11 cellular contexts compared by ENCODE assay signal in the genomic region with DNA sequence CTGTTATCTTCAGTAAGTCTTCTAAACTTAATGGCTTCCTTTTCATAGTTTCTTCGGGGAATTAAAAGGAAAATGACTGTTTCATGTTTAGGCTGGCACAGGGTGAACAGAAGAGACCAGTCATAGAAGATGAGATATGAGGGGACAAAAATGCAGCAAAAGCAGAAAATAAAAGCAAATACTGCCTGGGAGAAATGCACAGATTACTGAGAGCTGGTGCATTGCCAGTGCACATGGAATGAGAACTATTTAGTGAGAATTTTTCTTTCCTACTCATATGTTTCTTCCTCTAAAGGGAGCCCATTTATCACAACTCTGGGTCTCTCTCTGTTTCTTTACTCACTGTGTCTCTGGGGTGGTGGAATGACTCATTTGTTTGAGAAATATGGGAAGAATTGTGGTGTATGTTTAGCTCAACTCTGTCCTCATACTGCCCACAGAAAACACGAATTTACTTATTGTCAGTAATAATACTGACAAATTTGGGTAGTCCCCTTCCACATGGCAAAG. TPM values are rescaled to one million over a fixed set of nuclear protein-coding genes. Genes with fewer than 3 reads are reported as not detected.
DNase-seq lines count a peak whose midpoint lies in the region; ATAC-seq, FAIRE-seq and TF ChIP-seq lines count a peak whose summit lies in the region.
"Had no signal": no experiment of that assay in that cellular context is flagged by ENCODE, and none has a peak within 500 bp of the region (broad histone marks: within the 10 kb centered on the region; RNA-seq: fewer than 3 reads in every experiment).

No MANE protein-coding gene starts in this region.

- RAD21 ChIA-PET in GM12878 (lab: Charles Lee; ENCODE audit: unreplicated experiment): interaction anchor here (1.0 to 1.1 kb wide), 2 partner anchors 12 to 323 kb away, joined by 3 to 4 read pairs; no protein-coding TSS in a partner anchor

- TF ChIP-seq RAD21 in GM12878 (IDR thresholded peaks at IDR 0.05; ENCODE audit: insufficient read depth, low read depth, low read length): no peak

- no peak for TF ChIP-seq CTCF in GM12878 (IDR thresholded peaks at IDR 0.05 in 2 of 3, conservative IDR thresholded peaks at IDR 0.05 in 1 of 3; ENCODE audit: control insufficient read depth in 2 of 3, extremely low read depth in 1 of 3, insufficient read depth in 1 of 3, low read depth in 3 of 3, low read length in 3 of 3)

- FAIRE-seq in GM12878 (lab: Jason Lieb, UNC) (no peak), GM12892 (lab: Jason Lieb, UNC) (no peak)
- FAIRE-seq: endometrium had no signal

- H3K36me3 ChIP-seq in GM12878 (ENCODE audit: control insufficient read depth in 2 of 2, insufficient read depth in 2 of 2, low read length in 1 of 2): no peaks in the 10 kb centered on the region

- no peak overlapping the region; the same call in 1 of the 2 replicates for H3K4me2 ChIP-seq in GM12878 (ENCODE audit: control insufficient read depth, insufficient read depth)

- H3K4me3 ChIP-seq in GM12878: no peak overlapping the region

- no TSS peak for BruUV-seq in GM12878 (replicated peaks; lab: Mats Ljungman, UMichigan)

- no peaks in the 10 kb centered on the region for H4K20me1 ChIP-seq in GM12878 (ENCODE audit: control insufficient read depth, insufficient read depth)

- ATAC-seq in HG02610 (IDR thresholded peaks at IDR 0.05; ENCODE audit: unreplicated experiment): peak; percentile 95
- ATAC-seq in GM12878: peak; percentile 94

- H3K79me2 ChIP-seq in GM12878 (ENCODE audit: control insufficient read depth, insufficient read depth, low read length): no peaks in the 10 kb centered on the region

- H3K27ac ChIP-seq in GM12878 (ENCODE audit: control insufficient read depth, insufficient read depth): no peak overlapping the region

- TF ChIP-seq POLR2A in GM12878 (IDR thresholded peaks at IDR 0.05; ENCODE audit: low read depth, low read length) (no peak), GM12892 (IDR thresholded peaks at IDR 0.05; ENCODE audit: low read depth, low read length) (no peak)

- 25% methylated on average over 2 of the region's 2 CpGs for WGBS in GM12878 (ENCODE audit: insufficient coverage, insufficient replicate concordance, low lambda C conversion rate, missing lambda C conversion rate)

- peak in 1 of 2 experiments; percentile 40; a peak in 1 of 4 replicates for TF ChIP-seq EP300 in GM12878 (IDR thresholded peaks at IDR 0.05; ENCODE audit: borderline replicate concordance in 1 of 2, control insufficient read depth in 1 of 2, low read depth in 2 of 2, low read length in 2 of 2)

- in situ Hi-C loops in GM12878 (cut with MboI): no loop called here

- no peaks in the 10 kb centered on the region; a peak in 1 of 4 replicates for H3K27me3 ChIP-seq in GM12878 (replicated peaks in 1 of 2; ENCODE audit: control insufficient read depth in 2 of 2, insufficient read depth in 2 of 2, low read length in 1 of 2)

- POLR2A ChIA-PET in GM12878 (lab: Charles Lee): interaction anchor here (0.6 kb wide), 1 partner anchor 961 kb away, joined by 5 read pairs; no protein-coding TSS in a partner anchor

- H3K9me3 ChIP-seq in GM12878 (replicated peaks; ENCODE audit: control insufficient read depth, insufficient read depth, low read length): no peaks in the 10 kb centered on the region

- H3K9ac ChIP-seq in GM12878 (ENCODE audit: control insufficient read depth, insufficient read depth, low read length): no peak overlapping the region

- H3K4me1 ChIP-seq in GM12878 (ENCODE audit: control insufficient read depth, insufficient read depth, low read length): no peaks in the 10 kb centered on the region; the same call in 1 of the 2 replicates

- DNase-seq in ELR (ENCODE audit: low read depth): peak; percentile 91
- DNase-seq in GM12878 (ENCODE audit: low read depth, low spot score): peak; percentile 55
- DNase-seq in myocyte (ENCODE audit: low read depth): peak; percentile 70
- DNase-seq in NCI-H345 (lab: John Stamatoyannopoulos, UW): no peak
- no peak for DNase-seq in activated effector memory CD4-positive, alpha-beta T cell treated with Interleukin-2 at 50 U/mL for 16 hours
- DNase-seq in GM12892 (ENCODE audit: insufficient read length): no peak
- DNase-seq in NCI-H524 treated with DMSO at 0.1 percent for 48 hours (lab: John Stamatoyannopoulos, UW): no peak
- DNase-seq: NCI-H1436 treated with DMSO at 0.1 percent for 48 hours, retina had no signal

- H2AFZ ChIP-seq in GM12878 (ENCODE audit: control insufficient read depth, low read depth, low read length): no peak overlapping the region

- CTCF ChIA-PET in GM12878 (lab: Yijun Ruan, JAX): interaction anchor here (1.0 to 1.3 kb wide), 2 partner anchors 12 to 580 kb away, joined by 4 to 5 read pairs; no protein-coding TSS in a partner anchor

- SMC1A ChIA-PET in GM12878 (lab: Charles Lee; ENCODE audit: uncharacterized antibody, unreplicated experiment): interaction anchor here (0.9 to 1.7 kb wide), 2 partner anchors 79 to 322 kb away, joined by 3 to 5 read pairs; no protein-coding TSS in a partner anchor

- intact Hi-C loops in GM12878 (cut with micrococcal nuclease; ENCODE audit: unreplicated experiment): no loop called here

TF ChIP-seq in GM12878, 131 proteins besides CTCF, POLR2A, EP300 and RAD21 (continues in another document):
- TF ChIP-seq IKZF2 (IDR thresholded peaks at IDR 0.05): peak; percentile 63 to 67
- TF ChIP-seq, protein P1, sequence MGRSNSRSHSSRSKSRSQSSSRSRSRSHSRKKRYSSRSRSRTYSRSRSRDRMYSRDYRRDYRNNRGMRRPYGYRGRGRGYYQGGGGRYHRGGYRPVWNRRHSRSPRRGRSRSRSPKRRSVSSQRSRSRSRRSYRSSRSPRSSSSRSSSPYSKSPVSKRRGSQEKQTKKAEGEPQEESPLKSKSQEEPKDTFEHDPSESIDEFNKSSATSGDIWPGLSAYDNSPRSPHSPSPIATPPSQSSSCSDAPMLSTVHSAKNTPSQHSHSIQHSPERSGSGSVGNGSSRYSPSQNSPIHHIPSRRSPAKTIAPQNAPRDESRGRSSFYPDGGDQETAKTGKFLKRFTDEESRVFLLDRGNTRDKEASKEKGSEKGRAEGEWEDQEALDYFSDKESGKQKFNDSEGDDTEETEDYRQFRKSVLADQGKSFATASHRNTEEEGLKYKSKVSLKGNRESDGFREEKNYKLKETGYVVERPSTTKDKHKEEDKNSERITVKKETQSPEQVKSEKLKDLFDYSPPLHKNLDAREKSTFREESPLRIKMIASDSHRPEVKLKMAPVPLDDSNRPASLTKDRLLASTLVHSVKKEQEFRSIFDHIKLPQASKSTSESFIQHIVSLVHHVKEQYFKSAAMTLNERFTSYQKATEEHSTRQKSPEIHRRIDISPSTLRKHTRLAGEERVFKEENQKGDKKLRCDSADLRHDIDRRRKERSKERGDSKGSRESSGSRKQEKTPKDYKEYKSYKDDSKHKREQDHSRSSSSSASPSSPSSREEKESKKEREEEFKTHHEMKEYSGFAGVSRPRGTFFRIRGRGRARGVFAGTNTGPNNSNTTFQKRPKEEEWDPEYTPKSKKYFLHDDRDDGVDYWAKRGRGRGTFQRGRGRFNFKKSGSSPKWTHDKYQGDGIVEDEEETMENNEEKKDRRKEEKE (IDR thresholded peaks at IDR 0.05): no peak
- no peak for TF ChIP-seq CHD1 (IDR thresholded peaks at IDR 0.05; ENCODE audit: low read depth, low read length)
- no peak for TF ChIP-seq STAT3 (IDR thresholded peaks at IDR 0.05; ENCODE audit: low read depth, low read length)
- TF ChIP-seq, protein P2, sequence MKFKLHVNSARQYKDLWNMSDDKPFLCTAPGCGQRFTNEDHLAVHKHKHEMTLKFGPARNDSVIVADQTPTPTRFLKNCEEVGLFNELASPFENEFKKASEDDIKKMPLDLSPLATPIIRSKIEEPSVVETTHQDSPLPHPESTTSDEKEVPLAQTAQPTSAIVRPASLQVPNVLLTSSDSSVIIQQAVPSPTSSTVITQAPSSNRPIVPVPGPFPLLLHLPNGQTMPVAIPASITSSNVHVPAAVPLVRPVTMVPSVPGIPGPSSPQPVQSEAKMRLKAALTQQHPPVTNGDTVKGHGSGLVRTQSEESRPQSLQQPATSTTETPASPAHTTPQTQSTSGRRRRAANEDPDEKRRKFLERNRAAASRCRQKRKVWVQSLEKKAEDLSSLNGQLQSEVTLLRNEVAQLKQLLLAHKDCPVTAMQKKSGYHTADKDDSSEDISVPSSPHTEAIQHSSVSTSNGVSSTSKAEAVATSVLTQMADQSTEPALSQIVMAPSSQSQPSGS (IDR thresholded peaks at IDR 0.05; ENCODE audit: low read length): peak; percentile 70
- no peak for TF ChIP-seq NRF1 (conservative IDR thresholded peaks at IDR 0.05; ENCODE audit: low read depth, low read length)
- no peak for TF ChIP-seq FOS (IDR thresholded peaks at IDR 0.05; ENCODE audit: borderline replicate concordance, extremely low read depth, insufficient read length)
- TF ChIP-seq IRF4 (IDR thresholded peaks at IDR 0.05; ENCODE audit: low read depth, low read length): peak; percentile 69; the same call in 1 of the 2 replicates
- TF ChIP-seq ZNF217 (IDR thresholded peaks at IDR 0.05): no peak

RNA-seq across cellular contexts. Expression of a gene that starts 25.9 kb away (rescaled TPM):
- total RNA-seq in GM12878 (2013; cell fraction: nucleolus; rRNA removed): not detected in 2 replicates
- total RNA-seq in GM12878 (2014; rRNA removed): not detected in 2 replicates
- total RNA-seq in GM12878 (2014; rRNA removed; fragmentation: Illumina TruSeq; extraction: Trizol): not detected in 2 replicates
- total RNA-seq in GM12878 (2021): not detected in 2 replicates
- not detected for polyA plus RNA-seq in GM12878 (2011; ENCODE audit: low read depth)
- polyA plus RNA-seq in GM12878 (2011; rRNA removed): 0.04 and 0.06 TPM in 2 replicates
- polyA plus RNA-seq in GM12878 (2011; cell fraction: cytosol; rRNA removed): 0.05 and 0.07 TPM in 2 replicates
- not detected in 2 replicates for polyA plus RNA-seq in GM12878 (2011; cell fraction: nucleus; rRNA removed)
- not detected in 2 replicates for polyA plus RNA-seq in GM12878 (2012)
- not detected in 2 replicates for polyA plus RNA-seq in GM12878 (2014; fragmentation: Illumina TruSeq; extraction: Trizol)
- polyA plus RNA-seq in GM12878 (2014; fragmentation: Nextera tagmentation; extraction: Ambion mirVana): not detected
- not detected in 2 replicates for polyA plus RNA-seq in GM12878 (2014; rRNA removed)
- not detected for polyA plus RNA-seq in GM12878 (2016; fragmentation: Nextera tagmentation; extraction: Ambion mirVana)
- polyA minus RNA-seq in GM12878 (2011; rRNA and poly(A)+ RNA removed): 0.26 TPM in 1 of 2 replicates, not detected in the other
- polyA minus RNA-seq in GM12878 (2011; cell fraction: cytosol; rRNA and poly(A)+ RNA removed): not detected in 2 replicates
- polyA minus RNA-seq in GM12878 (2011; cell fraction: nucleus; rRNA and poly(A)+ RNA removed): not detected in 2 replicates
- not detected in 2 replicates for total RNA-seq in myocyte
- not detected for polyA plus RNA-seq in myocyte (2012)
- not detected for polyA plus RNA-seq in GM12892 (2012; ENCODE audit: missing spikeins)

Comparison
In these comparisons a context has a peak if more than half of its experiments do, and no peak if none do; other contexts are left out.
1. DNase-seq: peak in ELR (single experiment), GM12878 (single experiment) and myocyte (single experiment); none in NCI-H345 (single experiment), activated effector memory CD4-positive, alpha-beta T cell treated with Interleukin-2 at 50 U/mL for 16 hours (single experiment), GM12892 (single experiment) and NCI-H524 treated with DMSO at 0.1 percent for 48 hours (single experiment).